Comparison of ENCODE assay signal across 27 cellular contexts in genomic region chr1:1279028-1279427, GRCh38. TPM values are rescaled to one million over a fixed set of nuclear protein-coding genes. Genes with fewer than 3 reads are reported as not detected.
A peak's percentile ranks its signal among the peaks of the same experiment; 100 is the strongest.
DNase-seq lines count a peak whose midpoint lies in the region.
"Had no signal": no experiment of that assay in that cellular context is flagged by ENCODE, and none has a peak within 500 bp of the region (broad histone marks: within the 10 kb centered on the region; RNA-seq: fewer than 3 reads in every experiment).

No MANE protein-coding gene starts in this region.

- no peak overlapping the region for H2BK5ac ChIP-seq in neuronal stem cell (ENCODE audit: low read length)

- H2BK120ac ChIP-seq in neuronal stem cell (ENCODE audit: low read depth, low read length), result no peak overlapping the region

- peak overlapping the region; percentile 65 for H4K8ac ChIP-seq in neuronal stem cell (ENCODE audit: low read depth, low read length)

- peaks cover 5 to 14% of the 10 kb centered on the region in 2 donors for H3K4me1 ChIP-seq in neuronal stem cell (ENCODE audit: control insufficient read depth in 2 of 2, insufficient read depth in 1 of 2, low read depth in 1 of 2, low read length in 2 of 2)

- H3K14ac ChIP-seq in neuronal stem cell (ENCODE audit: low read length), result no peak overlapping the region

- H3K23ac ChIP-seq in neuronal stem cell (ENCODE audit: low read depth, low read length, poor library complexity), result no peak overlapping the region

- no peak overlapping the region for H2AK5ac ChIP-seq in neuronal stem cell (ENCODE audit: low read depth, low read length)

- H3K79me1 ChIP-seq in neuronal stem cell (ENCODE audit: low read depth, low read length), result peaks cover 5% of the 10 kb centered on the region

- H3K18ac ChIP-seq in neuronal stem cell (ENCODE audit: low read length), result peak overlapping the region; percentile 11

- no peaks in the 10 kb centered on the region for H3K36me3 ChIP-seq in neuronal stem cell (replicated peaks in 1 of 2; ENCODE audit: control insufficient read depth in 2 of 2, insufficient read depth in 2 of 2, low read length in 2 of 2)
- H3K36me3 ChIP-seq: BE2C; BLaER1; BLaER1 treated with 17β-estradiol and CSF1 and Interleukin-3, amounts not matched to agents 10 nM and 100 nM had no signal

- DNase-seq in neuronal stem cell (ENCODE audit: low spot score) (no peak), CD1c-positive myeloid dendritic cell (ENCODE audit: extremely low spot score) (no peak)
- DNase-seq: 8988T; ACHN; AML-193; BE2C; C1 segment of cervical spinal cord; Caco-2; Calu3; CD4-positive, alpha-beta T cell; CD4-positive, CD25-positive, alpha-beta regulatory T cell; CD8-positive, alpha-beta memory T cell; CD8-positive, alpha-beta T cell; COR-L47; DMS 273 treated with DMSO at 0.1 percent for 48 hours; DMS153; DMS53; DMS79; DMS79 treated with DMSO at 0.1 percent for 48 hours; DND-41; EL had no signal

- H3K4me2 ChIP-seq in neuronal stem cell (ENCODE audit: insufficient read depth, low read length, poor library complexity, severe bottlenecking), result no peak overlapping the region
- H3K4me2 ChIP-seq: A549; BLaER1; BLaER1 treated with 17β-estradiol and CSF1 and Interleukin-3, amounts not matched to agents 10 nM and 100 nM had no signal

- WGBS in neuronal stem cell (ENCODE audit: extremely low coverage in 2 of 2, insufficient read length in 2 of 2, insufficient replicate concordance in 1 of 2), 2 donors, result no CpG with 5 or more reads among the region's 17 CpGs

- H3K4me3 ChIP-seq in neuronal stem cell (ENCODE audit: low read length in 2 of 2), result peak overlapping the region in 1 of 2 donors; percentile 16
- H3K4me3 ChIP-seq: A549; BLaER1; BLaER1 treated with 17β-estradiol and CSF1 and Interleukin-3, amounts not matched to agents 10 nM and 100 nM had no signal

- H3K9me3 ChIP-seq in neuronal stem cell (replicated peaks in 1 of 2; ENCODE audit: control insufficient read depth in 2 of 2, insufficient read depth in 1 of 2, low read depth in 1 of 2, low read length in 2 of 2), result no peaks in the 10 kb centered on the region
- H3K9me3 ChIP-seq: A549; BE2C; BLaER1; BLaER1 treated with 17β-estradiol and CSF1 and Interleukin-3, amounts not matched to agents 10 nM and 100 nM; Caco-2 had no signal

- H3K27ac ChIP-seq in neuronal stem cell (replicated peaks; ENCODE audit: low read length), result no peak overlapping the region
- H3K27ac ChIP-seq: 22Rv1; A549; BLaER1; BLaER1 treated with 17β-estradiol and CSF1 and Interleukin-3, amounts not matched to agents 10 nM and 100 nM; C4-2B had no signal

- H2BK12ac ChIP-seq in neuronal stem cell (ENCODE audit: low read length), result no peak overlapping the region

- no peak overlapping the region for H2AFZ ChIP-seq in neuronal stem cell (ENCODE audit: low read length)

- H2BK15ac ChIP-seq in neuronal stem cell (ENCODE audit: low read length), result no peak overlapping the region

- H3K4ac ChIP-seq in neuronal stem cell (ENCODE audit: low read length), result no peak overlapping the region

- no peaks in the 10 kb centered on the region for H3K27me3 ChIP-seq in neuronal stem cell (ENCODE audit: control insufficient read depth in 3 of 3, insufficient read depth in 3 of 3, low read depth in 1 of 3, low read length in 3 of 3)
- H3K27me3 ChIP-seq: BE2C; BLaER1; BLaER1 treated with 17β-estradiol and CSF1 and Interleukin-3, amounts not matched to agents 10 nM and 100 nM had no signal

- H3K9ac ChIP-seq in neuronal stem cell (ENCODE audit: low read depth, low read length, poor library complexity), result no peak overlapping the region
- H3K9ac ChIP-seq: BLaER1; BLaER1 treated with 17β-estradiol and CSF1 and Interleukin-3, amounts not matched to agents 10 nM and 100 nM had no signal

- no peak overlapping the region for H4K91ac ChIP-seq in neuronal stem cell (ENCODE audit: low read depth, low read length, poor library complexity)

RNA-seq across cellular contexts. Expression of gene SCNN1D, which starts 1.2 kb away (rescaled TPM):
- 3.7 TPM for polyA plus RNA-seq in neuronal stem cell (2013, experiment 1 of 2)
- 3.8 TPM for polyA plus RNA-seq in neuronal stem cell (2013, experiment 2 of 2)
- polyA plus RNA-seq: CD14-positive monocyte; CD4-positive, CD25-positive, alpha-beta regulatory T cell had no signal

RNA-seq across cellular contexts. Expression of gene UBE2J2, which starts 5.4 kb away (rescaled TPM):
- 43.4 TPM for polyA plus RNA-seq in neuronal stem cell (2013, experiment 1 of 2)
- polyA plus RNA-seq in neuronal stem cell (2013, experiment 2 of 2), result 42.6 TPM

RNA-seq across cellular contexts. Expression of gene ACAP3, which starts 28.7 kb away (rescaled TPM):
- 19.8 TPM for polyA plus RNA-seq in neuronal stem cell (2013, experiment 1 of 2)
- polyA plus RNA-seq in neuronal stem cell (2013, experiment 2 of 2), result 18.5 TPM

RNA-seq across cellular contexts. Expression of gene PUSL1, which starts 29.4 kb away (rescaled TPM):
- 15.2 TPM for polyA plus RNA-seq in neuronal stem cell (2013, experiment 1 of 2)
- polyA plus RNA-seq in neuronal stem cell (2013, experiment 2 of 2), result 15.0 TPM

RNA-seq across cellular contexts. Expression of gene C1QTNF12, which starts 32.5 kb away (rescaled TPM):
- 4.0 TPM for polyA plus RNA-seq in neuronal stem cell (2013, experiment 1 of 2)
- 4.6 TPM for polyA plus RNA-seq in neuronal stem cell (2013, experiment 2 of 2)
- polyA plus RNA-seq: CD14-positive monocyte; CD8-positive, alpha-beta memory T cell had no signal
